Comparison of ENCODE assay signal across 29 cellular contexts in genomic region chr16:87534030-87534653, GRCh38.
"Had no signal": no experiment of that assay in that cellular context is flagged by ENCODE, and none has a peak within 500 bp of the region (broad histone marks: within the 10 kb centered on the region; RNA-seq: fewer than 3 reads in every experiment).

No MANE protein-coding gene starts in this region.

- H3K27me3 ChIP-seq: adrenal gland, body of pancreas, hepatocyte had no signal

- H3K79me2 ChIP-seq: hepatocyte had no signal

- H3K4me2 ChIP-seq: hepatocyte had no signal

- H3K27ac ChIP-seq: adrenal gland, body of pancreas, epithelial cell of prostate, esophagus squamous epithelium, gastroesophageal sphincter, heart right ventricle, hepatocyte, WERI-Rb-1 had no signal

- H3K9me3 ChIP-seq: adrenal gland had no signal

- ATAC-seq: activated CD4-positive, CD25-positive, alpha-beta regulatory T cell treated with anti-CD3 and anti-CD28 coated beads, Interleukin-2, amount 50 U/mL, for 24 hours; activated CD8-positive, alpha-beta T cell treated with anti-CD3 and anti-CD28 coated beads for 36 hours; activated naive CD8-positive, alpha-beta T cell treated with anti-CD3 and anti-CD28 coated beads, Interleukin-2, amount 50 U/mL, for 24 hours; activated T-cell treated with anti-CD3 and anti-CD28 coated beads, Interleukin-2, amount 50 U/mL, for 4 hours; activated T-helper 17 cell treated with anti-CD3 and anti-CD28 coated beads, Interleukin-2, amount 50 U/mL, for 72 hours; body of pancreas; effector memory CD8-positive, alpha-beta T cell; gastroesophageal sphincter; heart right ventricle had no signal

- DNase-seq: activated B cell treated with CpG ODN at 0.5 μM for 24 hours; activated CD4-positive, alpha-beta T cell treated with anti-CD3 and anti-CD28 coated beads for 48 hours; activated CD4-positive, alpha-beta T cell treated with anti-CD3 and anti-CD28 coated beads, Interleukin-2, amount 50 U/mL, for 1 hour; activated CD4-positive, alpha-beta T cell treated with anti-CD3 and anti-CD28 coated beads, Interleukin-2, amount 50 U/mL, for 48 hours; activated CD8-positive, alpha-beta memory T cell treated with anti-CD3 and anti-CD28 coated beads for 24 hours; activated CD8-positive, alpha-beta T cell treated with anti-CD3 and anti-CD28 coated beads for 36 hours; activated effector memory CD4-positive, alpha-beta T cell treated with Interleukin-2 at 50 U/mL for 16 hours; activated naive CD4-positive, alpha-beta T cell treated with anti-CD3 and anti-CD28 coated beads for 36 hours; activated naive CD8-positive, alpha-beta T cell treated with anti-CD3 and anti-CD28 coated beads for 36 hours; activated naive CD8-positive, alpha-beta T cell treated with anti-CD3 and anti-CD28 coated beads, Interleukin-2, amount 50 U/mL, for 24 hours; activated T-cell treated with anti-CD3 and anti-CD28 coated beads, Interleukin-2, amount 50 U/mL, for 4 hours; adrenal gland; amygdala; body of pancreas; caudate nucleus; cortex of kidney; dermis blood vessel endothelial cell; effector CD4-positive, alpha-beta T cell; effector memory CD8-positive, alpha-beta T cell; esophagus squamous epithelium; foreskin melanocyte; heart right ventricle; T1000; WERI-Rb-1 had no signal

- H3K4me3 ChIP-seq: adrenal gland, body of pancreas, esophagus squamous epithelium, gastroesophageal sphincter, heart right ventricle, hepatocyte had no signal

- H2AFZ ChIP-seq: hepatocyte had no signal

- H3K36me3 ChIP-seq: adrenal gland, esophagus squamous epithelium, gastroesophageal sphincter, heart right ventricle, WERI-Rb-1 had no signal

- H3K4me1 ChIP-seq: adrenal gland, body of pancreas, gastroesophageal sphincter, heart right ventricle had no signal
